8 cellular contexts compared by ENCODE assay signal in genomic region chr5:98839469-98840383, GRCh38.
DNase-seq lines count a peak whose midpoint lies in the region; ATAC-seq and TF ChIP-seq lines count a peak whose summit lies in the region.

No MANE protein-coding gene starts in this region.

- no peaks in the 10 kb centered on the region for H3K27me3 Mint-ChIP-seq in activated T-helper 17 cell treated with anti-CD3 and anti-CD28 coated beads, Interleukin-2, amount 50 U/mL, for 72 hours

- no peaks in the 10 kb centered on the region for H3K9me3 ChIP-seq in prostate gland

- H3K9me3 Mint-ChIP-seq in activated T-helper 17 cell treated with anti-CD3 and anti-CD28 coated beads, Interleukin-2, amount 50 U/mL, for 72 hours: peaks cover 4% of the 10 kb centered on the region

- H3K36me3 Mint-ChIP-seq in activated T-helper 17 cell treated with anti-CD3 and anti-CD28 coated beads, Interleukin-2, amount 50 U/mL, for 72 hours (ENCODE audit: low read depth): no peaks in the 10 kb centered on the region

- DNase-seq in ELR (ENCODE audit: low read depth) (peak; percentile 38), left colon (no peak), NCI-H2196 treated with DMSO at 0.1 percent for 48 hours (lab: John Stamatoyannopoulos, UW; ENCODE audit: unreplicated experiment) (no peak), T-helper 9 cell (no peak), prostate gland (ENCODE audit: low spot score) (no peak)

- no peak overlapping the region for H3K27ac ChIP-seq in prostate gland

- peaks cover 3% of the 10 kb centered on the region for H3K4me1 ChIP-seq in prostate gland (replicated peaks)

- no peaks in the 10 kb centered on the region for H3K36me3 ChIP-seq in prostate gland

- H3K27me3 ChIP-seq in prostate gland (replicated peaks; ENCODE audit: insufficient read depth): no peaks in the 10 kb centered on the region

- TF ChIP-seq POLR2A in prostate gland (IDR thresholded peaks at IDR 0.05): no peak

- ATAC-seq in HG02885 (IDR thresholded peaks at IDR 0.05; ENCODE audit: poor library complexity, unreplicated experiment) (peak; percentile 46), left colon (peak; percentile 64), HG02571 (IDR thresholded peaks at IDR 0.05; ENCODE audit: unreplicated experiment) (no peak)
- peak; percentile 52 for ATAC-seq in activated T-helper 17 cell treated with anti-CD3 and anti-CD28 coated beads, Interleukin-2, amount 50 U/mL, for 72 hours (replicated peaks)

- no peak overlapping the region for H3K4me3 ChIP-seq in prostate gland

- H3K4me3 Mint-ChIP-seq in activated T-helper 17 cell treated with anti-CD3 and anti-CD28 coated beads, Interleukin-2, amount 50 U/mL, for 72 hours: peak overlapping the region; percentile 57

- peaks cover 4% of the 10 kb centered on the region for H3K4me1 Mint-ChIP-seq in activated T-helper 17 cell treated with anti-CD3 and anti-CD28 coated beads, Interleukin-2, amount 50 U/mL, for 72 hours

- no peak overlapping the region for H3K27ac Mint-ChIP-seq in activated T-helper 17 cell treated with anti-CD3 and anti-CD28 coated beads, Interleukin-2, amount 50 U/mL, for 72 hours

- intact Hi-C loops in left colon (cut with DNase I, micrococcal nuclease) (no loop called here), prostate gland (cut with DNase I) (no loop called here)

- TF ChIP-seq CTCF in prostate gland (IDR thresholded peaks at IDR 0.05): no peak

- WGBS in prostate gland: 76% methylated on average over 42 of the region's 42 CpGs
